In the genomic region with DNA sequence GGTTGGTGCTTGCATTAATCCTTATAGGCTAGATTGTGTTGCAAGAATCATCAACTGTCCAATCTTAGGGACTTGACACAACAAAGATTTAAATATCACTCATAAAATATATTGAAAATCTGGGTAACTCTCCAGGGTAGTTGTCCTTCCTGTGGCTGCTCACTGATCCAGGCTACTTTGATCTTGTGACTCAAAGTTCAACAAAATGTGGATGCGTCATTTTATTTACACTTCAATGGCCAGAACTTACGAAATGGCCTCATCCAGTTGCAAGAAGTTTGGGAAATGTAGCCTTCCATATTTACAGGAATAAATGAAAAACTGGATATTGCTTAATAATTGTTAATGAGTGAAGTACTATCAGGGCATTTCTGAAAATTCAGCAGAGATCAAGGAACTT, we compare ENCODE assay signal across 1 cellular context.
A peak's percentile ranks its signal among the peaks of the same experiment; 100 is the strongest.
TF ChIP-seq lines count a peak whose summit lies in the region.

No MANE protein-coding gene starts in this region.

TF ChIP-seq in HepG2, 621 proteins besides CTCF, POLR2A, EP300 and RAD21 (continued from another document and continues in another):
- TF ChIP-seq, protein P1, sequence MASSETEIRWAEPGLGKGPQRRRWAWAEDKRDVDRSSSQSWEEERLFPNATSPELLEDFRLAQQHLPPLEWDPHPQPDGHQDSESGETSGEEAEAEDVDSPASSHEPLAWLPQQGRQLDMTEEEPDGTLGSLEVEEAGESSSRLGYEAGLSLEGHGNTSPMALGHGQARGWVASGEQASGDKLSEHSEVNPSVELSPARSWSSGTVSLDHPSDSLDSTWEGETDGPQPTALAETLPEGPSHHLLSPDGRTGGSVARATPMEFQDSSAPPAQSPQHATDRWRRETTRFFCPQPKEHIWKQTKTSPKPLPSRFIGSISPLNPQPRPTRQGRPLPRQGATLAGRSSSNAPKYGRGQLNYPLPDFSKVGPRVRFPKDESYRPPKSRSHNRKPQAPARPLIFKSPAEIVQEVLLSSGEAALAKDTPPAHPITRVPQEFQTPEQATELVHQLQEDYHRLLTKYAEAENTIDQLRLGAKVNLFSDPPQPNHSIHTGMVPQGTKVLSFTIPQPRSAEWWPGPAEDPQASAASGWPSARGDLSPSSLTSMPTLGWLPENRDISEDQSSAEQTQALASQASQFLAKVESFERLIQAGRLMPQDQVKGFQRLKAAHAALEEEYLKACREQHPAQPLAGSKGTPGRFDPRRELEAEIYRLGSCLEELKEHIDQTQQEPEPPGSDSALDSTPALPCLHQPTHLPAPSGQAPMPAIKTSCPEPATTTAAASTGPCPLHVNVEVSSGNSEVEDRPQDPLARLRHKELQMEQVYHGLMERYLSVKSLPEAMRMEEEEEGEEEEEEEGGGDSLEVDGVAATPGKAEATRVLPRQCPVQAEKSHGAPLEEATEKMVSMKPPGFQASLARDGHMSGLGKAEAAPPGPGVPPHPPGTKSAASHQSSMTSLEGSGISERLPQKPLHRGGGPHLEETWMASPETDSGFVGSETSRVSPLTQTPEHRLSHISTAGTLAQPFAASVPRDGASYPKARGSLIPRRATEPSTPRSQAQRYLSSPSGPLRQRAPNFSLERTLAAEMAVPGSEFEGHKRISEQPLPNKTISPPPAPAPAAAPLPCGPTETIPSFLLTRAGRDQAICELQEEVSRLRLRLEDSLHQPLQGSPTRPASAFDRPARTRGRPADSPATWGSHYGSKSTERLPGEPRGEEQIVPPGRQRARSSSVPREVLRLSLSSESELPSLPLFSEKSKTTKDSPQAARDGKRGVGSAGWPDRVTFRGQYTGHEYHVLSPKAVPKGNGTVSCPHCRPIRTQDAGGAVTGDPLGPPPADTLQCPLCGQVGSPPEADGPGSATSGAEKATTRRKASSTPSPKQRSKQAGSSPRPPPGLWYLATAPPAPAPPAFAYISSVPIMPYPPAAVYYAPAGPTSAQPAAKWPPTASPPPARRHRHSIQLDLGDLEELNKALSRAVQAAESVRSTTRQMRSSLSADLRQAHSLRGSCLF (CRISPR knock-in tag; IDR thresholded peaks at IDR 0.05; ENCODE audit: borderline replicate concordance) = no peak
- TF ChIP-seq ATF5 (CRISPR knock-in tag; IDR thresholded peaks at IDR 0.05; ENCODE audit: low read depth) = no peak
- no peak for TF ChIP-seq NRL (CRISPR knock-in tag; IDR thresholded peaks at IDR 0.05; ENCODE audit: borderline replicate concordance)
- TF ChIP-seq HNF1A (IDR thresholded peaks at IDR 0.05; ENCODE audit: low read depth) = no peak
- TF ChIP-seq HNF1A (CRISPR knock-in tag; IDR thresholded peaks at IDR 0.05; ENCODE audit: borderline replicate concordance) = no peak
- TF ChIP-seq FOXM1 (CRISPR knock-in tag; IDR thresholded peaks at IDR 0.05) = no peak
- TF ChIP-seq HOMEZ (CRISPR knock-in tag; IDR thresholded peaks at IDR 0.05; ENCODE audit: low read depth) = peak; percentile 99
- no peak for TF ChIP-seq MEF2D (CRISPR knock-in tag; IDR thresholded peaks at IDR 0.05)
- TF ChIP-seq HNF4G (IDR thresholded peaks at IDR 0.05; ENCODE audit: borderline replicate concordance, low read depth, low read length) = peak; percentile 54
- peak; percentile 61; the same call in 1 of the 2 replicates for TF ChIP-seq HNF4G (CRISPR knock-in tag; IDR thresholded peaks at IDR 0.05; ENCODE audit: borderline replicate concordance, low read depth)
- no peak for TF ChIP-seq RELA (CRISPR knock-in tag; IDR thresholded peaks at IDR 0.05)
- no peak for TF ChIP-seq ZNF788 (CRISPR knock-in tag; IDR thresholded peaks at IDR 0.05; ENCODE audit: borderline replicate concordance)
- TF ChIP-seq HOXA7 (CRISPR knock-in tag; IDR thresholded peaks at IDR 0.05) = no peak
- TF ChIP-seq, protein P2, sequence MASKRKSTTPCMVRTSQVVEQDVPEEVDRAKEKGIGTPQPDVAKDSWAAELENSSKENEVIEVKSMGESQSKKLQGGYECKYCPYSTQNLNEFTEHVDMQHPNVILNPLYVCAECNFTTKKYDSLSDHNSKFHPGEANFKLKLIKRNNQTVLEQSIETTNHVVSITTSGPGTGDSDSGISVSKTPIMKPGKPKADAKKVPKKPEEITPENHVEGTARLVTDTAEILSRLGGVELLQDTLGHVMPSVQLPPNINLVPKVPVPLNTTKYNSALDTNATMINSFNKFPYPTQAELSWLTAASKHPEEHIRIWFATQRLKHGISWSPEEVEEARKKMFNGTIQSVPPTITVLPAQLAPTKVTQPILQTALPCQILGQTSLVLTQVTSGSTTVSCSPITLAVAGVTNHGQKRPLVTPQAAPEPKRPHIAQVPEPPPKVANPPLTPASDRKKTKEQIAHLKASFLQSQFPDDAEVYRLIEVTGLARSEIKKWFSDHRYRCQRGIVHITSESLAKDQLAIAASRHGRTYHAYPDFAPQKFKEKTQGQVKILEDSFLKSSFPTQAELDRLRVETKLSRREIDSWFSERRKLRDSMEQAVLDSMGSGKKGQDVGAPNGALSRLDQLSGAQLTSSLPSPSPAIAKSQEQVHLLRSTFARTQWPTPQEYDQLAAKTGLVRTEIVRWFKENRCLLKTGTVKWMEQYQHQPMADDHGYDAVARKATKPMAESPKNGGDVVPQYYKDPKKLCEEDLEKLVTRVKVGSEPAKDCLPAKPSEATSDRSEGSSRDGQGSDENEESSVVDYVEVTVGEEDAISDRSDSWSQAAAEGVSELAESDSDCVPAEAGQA (IDR thresholded peaks at IDR 0.05; ENCODE audit: low read depth) = no peak
- TF ChIP-seq, protein P2 (CRISPR knock-in tag; IDR thresholded peaks at IDR 0.05; ENCODE audit: borderline replicate concordance) = no peak
- no peak for TF ChIP-seq ZNF562 (CRISPR knock-in tag; IDR thresholded peaks at IDR 0.05; ENCODE audit: borderline replicate concordance)
- TF ChIP-seq KDM2A (CRISPR knock-in tag; IDR thresholded peaks at IDR 0.05; ENCODE audit: borderline replicate concordance, low read depth) = no peak
- TF ChIP-seq MAX (IDR thresholded peaks at IDR 0.05) = no peak
- TF ChIP-seq ZFP90 (CRISPR knock-in tag; IDR thresholded peaks at IDR 0.05; ENCODE audit: borderline replicate concordance) = no peak
- TF ChIP-seq SALL1 (CRISPR knock-in tag; IDR thresholded peaks at IDR 0.05) = no peak; the same call in 1 of the 2 replicates
- TF ChIP-seq PTBP1 (IDR thresholded peaks at IDR 0.05; ENCODE audit: low read depth, low read length, poor library complexity, severe bottlenecking) = no peak
- TF ChIP-seq ZNF629 (CRISPR knock-in tag; conservative IDR thresholded peaks at IDR 0.05) = no peak
- TF ChIP-seq POLR2AphosphoS5 (IDR thresholded peaks at IDR 0.05; ENCODE audit: low read depth, low read length) = no peak
- TF ChIP-seq, protein P3, sequence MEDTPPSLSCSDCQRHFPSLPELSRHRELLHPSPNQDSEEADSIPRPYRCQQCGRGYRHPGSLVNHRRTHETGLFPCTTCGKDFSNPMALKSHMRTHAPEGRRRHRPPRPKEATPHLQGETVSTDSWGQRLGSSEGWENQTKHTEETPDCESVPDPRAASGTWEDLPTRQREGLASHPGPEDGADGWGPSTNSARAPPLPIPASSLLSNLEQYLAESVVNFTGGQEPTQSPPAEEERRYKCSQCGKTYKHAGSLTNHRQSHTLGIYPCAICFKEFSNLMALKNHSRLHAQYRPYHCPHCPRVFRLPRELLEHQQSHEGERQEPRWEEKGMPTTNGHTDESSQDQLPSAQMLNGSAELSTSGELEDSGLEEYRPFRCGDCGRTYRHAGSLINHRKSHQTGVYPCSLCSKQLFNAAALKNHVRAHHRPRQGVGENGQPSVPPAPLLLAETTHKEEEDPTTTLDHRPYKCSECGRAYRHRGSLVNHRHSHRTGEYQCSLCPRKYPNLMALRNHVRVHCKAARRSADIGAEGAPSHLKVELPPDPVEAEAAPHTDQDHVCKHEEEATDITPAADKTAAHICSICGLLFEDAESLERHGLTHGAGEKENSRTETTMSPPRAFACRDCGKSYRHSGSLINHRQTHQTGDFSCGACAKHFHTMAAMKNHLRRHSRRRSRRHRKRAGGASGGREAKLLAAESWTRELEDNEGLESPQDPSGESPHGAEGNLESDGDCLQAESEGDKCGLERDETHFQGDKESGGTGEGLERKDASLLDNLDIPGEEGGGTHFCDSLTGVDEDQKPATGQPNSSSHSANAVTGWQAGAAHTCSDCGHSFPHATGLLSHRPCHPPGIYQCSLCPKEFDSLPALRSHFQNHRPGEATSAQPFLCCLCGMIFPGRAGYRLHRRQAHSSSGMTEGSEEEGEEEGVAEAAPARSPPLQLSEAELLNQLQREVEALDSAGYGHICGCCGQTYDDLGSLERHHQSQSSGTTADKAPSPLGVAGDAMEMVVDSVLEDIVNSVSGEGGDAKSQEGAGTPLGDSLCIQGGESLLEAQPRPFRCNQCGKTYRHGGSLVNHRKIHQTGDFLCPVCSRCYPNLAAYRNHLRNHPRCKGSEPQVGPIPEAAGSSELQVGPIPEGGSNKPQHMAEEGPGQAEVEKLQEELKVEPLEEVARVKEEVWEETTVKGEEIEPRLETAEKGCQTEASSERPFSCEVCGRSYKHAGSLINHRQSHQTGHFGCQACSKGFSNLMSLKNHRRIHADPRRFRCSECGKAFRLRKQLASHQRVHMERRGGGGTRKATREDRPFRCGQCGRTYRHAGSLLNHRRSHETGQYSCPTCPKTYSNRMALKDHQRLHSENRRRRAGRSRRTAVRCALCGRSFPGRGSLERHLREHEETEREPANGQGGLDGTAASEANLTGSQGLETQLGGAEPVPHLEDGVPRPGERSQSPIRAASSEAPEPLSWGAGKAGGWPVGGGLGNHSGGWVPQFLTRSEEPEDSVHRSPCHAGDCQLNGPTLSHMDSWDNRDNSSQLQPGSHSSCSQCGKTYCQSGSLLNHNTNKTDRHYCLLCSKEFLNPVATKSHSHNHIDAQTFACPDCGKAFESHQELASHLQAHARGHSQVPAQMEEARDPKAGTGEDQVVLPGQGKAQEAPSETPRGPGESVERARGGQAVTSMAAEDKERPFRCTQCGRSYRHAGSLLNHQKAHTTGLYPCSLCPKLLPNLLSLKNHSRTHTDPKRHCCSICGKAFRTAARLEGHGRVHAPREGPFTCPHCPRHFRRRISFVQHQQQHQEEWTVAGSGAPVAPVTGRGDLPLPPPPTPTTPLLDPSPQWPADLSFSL (CRISPR knock-in tag; IDR thresholded peaks at IDR 0.05) = no peak
- no peak for TF ChIP-seq ZNF484 (CRISPR knock-in tag; IDR thresholded peaks at IDR 0.05; ENCODE audit: borderline replicate concordance, low read depth)
- TF ChIP-seq JUN (CRISPR knock-in tag; IDR thresholded peaks at IDR 0.05) = peak; percentile 78; the same call in 1 of the 2 replicates
- no peak for TF ChIP-seq MAF1 (CRISPR knock-in tag; IDR thresholded peaks at IDR 0.05; ENCODE audit: borderline replicate concordance)
